Comparison of ENCODE assay signal across 1 cellular context in the genomic region with DNA sequence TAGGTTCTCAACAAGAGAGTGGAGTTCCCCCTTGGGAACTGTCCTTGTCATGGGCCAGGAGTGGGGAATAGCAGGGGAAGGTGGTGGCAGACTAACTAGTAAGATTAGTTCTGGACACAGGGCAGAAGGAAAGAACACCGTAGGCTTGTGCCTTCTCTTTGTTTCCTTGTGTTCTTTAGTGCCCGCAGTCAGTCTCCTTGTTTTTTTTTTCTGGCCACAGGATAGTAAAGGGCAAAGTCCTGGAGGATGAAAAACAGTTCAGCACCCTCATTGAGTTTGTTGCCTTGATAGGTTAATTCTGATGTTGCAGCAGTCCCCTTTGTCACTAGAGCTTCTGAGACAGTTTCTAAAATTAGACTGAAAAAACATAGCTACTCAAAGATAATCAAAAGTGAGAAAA.
TF ChIP-seq lines count a peak whose summit lies in the region.

No MANE protein-coding gene starts in this region.

TF ChIP-seq in HepG2, 621 proteins besides CTCF, POLR2A, EP300 and RAD21 (continues in another document):
- no peak for TF ChIP-seq ZNF687 (CRISPR knock-in tag; IDR thresholded peaks at IDR 0.05)
- TF ChIP-seq SETDB1 (CRISPR knock-in tag; IDR thresholded peaks at IDR 0.05; ENCODE audit: borderline replicate concordance), result no peak
- no peak for TF ChIP-seq ZNF30 (CRISPR knock-in tag; IDR thresholded peaks at IDR 0.05)
- TF ChIP-seq MEIS2 (CRISPR knock-in tag; IDR thresholded peaks at IDR 0.05), result no peak
- no peak for TF ChIP-seq ZNF773 (CRISPR knock-in tag; IDR thresholded peaks at IDR 0.05; ENCODE audit: borderline replicate concordance)
- TF ChIP-seq, protein P1, sequence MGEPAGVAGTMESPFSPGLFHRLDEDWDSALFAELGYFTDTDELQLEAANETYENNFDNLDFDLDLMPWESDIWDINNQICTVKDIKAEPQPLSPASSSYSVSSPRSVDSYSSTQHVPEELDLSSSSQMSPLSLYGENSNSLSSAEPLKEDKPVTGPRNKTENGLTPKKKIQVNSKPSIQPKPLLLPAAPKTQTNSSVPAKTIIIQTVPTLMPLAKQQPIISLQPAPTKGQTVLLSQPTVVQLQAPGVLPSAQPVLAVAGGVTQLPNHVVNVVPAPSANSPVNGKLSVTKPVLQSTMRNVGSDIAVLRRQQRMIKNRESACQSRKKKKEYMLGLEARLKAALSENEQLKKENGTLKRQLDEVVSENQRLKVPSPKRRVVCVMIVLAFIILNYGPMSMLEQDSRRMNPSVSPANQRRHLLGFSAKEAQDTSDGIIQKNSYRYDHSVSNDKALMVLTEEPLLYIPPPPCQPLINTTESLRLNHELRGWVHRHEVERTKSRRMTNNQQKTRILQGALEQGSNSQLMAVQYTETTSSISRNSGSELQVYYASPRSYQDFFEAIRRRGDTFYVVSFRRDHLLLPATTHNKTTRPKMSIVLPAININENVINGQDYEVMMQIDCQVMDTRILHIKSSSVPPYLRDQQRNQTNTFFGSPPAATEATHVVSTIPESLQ (CRISPR knock-in tag; conservative IDR thresholded peaks at IDR 0.05), result no peak
- no peak for TF ChIP-seq ZNF335 (CRISPR knock-in tag; IDR thresholded peaks at IDR 0.05)
- TF ChIP-seq THAP9 (CRISPR knock-in tag; IDR thresholded peaks at IDR 0.05; ENCODE audit: borderline replicate concordance), result no peak
- TF ChIP-seq, protein P2, sequence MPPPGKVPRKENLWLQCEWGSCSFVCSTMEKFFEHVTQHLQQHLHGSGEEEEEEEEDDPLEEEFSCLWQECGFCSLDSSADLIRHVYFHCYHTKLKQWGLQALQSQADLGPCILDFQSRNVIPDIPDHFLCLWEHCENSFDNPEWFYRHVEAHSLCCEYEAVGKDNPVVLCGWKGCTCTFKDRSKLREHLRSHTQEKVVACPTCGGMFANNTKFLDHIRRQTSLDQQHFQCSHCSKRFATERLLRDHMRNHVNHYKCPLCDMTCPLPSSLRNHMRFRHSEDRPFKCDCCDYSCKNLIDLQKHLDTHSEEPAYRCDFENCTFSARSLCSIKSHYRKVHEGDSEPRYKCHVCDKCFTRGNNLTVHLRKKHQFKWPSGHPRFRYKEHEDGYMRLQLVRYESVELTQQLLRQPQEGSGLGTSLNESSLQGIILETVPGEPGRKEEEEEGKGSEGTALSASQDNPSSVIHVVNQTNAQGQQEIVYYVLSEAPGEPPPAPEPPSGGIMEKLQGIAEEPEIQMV (CRISPR knock-in tag; IDR thresholded peaks at IDR 0.05; ENCODE audit: low read depth), result no peak
- no peak for TF ChIP-seq KDM6A (CRISPR knock-in tag; IDR thresholded peaks at IDR 0.05; ENCODE audit: low read depth)
- no peak for TF ChIP-seq ATM (IDR thresholded peaks at IDR 0.05; ENCODE audit: borderline replicate concordance)
- TF ChIP-seq ZNF292 (CRISPR knock-in tag; IDR thresholded peaks at IDR 0.05; ENCODE audit: borderline replicate concordance, low read depth), result no peak
- no peak for TF ChIP-seq SNAPC2 (CRISPR knock-in tag; IDR thresholded peaks at IDR 0.05)
- TF ChIP-seq, protein P3, sequence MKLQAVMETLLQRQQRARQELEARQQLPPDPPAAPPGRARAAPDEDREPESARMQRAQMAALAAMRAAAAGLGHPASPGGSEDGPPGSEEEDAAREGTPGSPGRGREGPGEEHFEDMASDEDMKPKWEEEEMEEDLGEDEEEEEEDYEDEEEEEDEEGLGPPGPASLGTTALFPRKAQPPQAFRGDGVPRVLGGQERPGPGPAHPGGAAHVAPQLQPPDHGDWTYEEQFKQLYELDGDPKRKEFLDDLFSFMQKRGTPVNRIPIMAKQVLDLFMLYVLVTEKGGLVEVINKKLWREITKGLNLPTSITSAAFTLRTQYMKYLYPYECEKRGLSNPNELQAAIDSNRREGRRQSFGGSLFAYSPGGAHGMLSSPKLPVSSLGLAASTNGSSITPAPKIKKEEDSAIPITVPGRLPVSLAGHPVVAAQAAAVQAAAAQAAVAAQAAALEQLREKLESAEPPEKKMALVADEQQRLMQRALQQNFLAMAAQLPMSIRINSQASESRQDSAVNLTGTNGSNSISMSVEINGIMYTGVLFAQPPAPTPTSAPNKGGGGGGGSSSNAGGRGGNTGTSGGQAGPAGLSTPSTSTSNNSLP (IDR thresholded peaks at IDR 0.05; ENCODE audit: low read depth, low read length), result no peak
- TF ChIP-seq SOX5 (CRISPR knock-in tag; IDR thresholded peaks at IDR 0.05; ENCODE audit: borderline replicate concordance), result peak; percentile 57; the same call in 1 of the 2 replicates
- no peak for TF ChIP-seq ZNF607 (CRISPR knock-in tag; IDR thresholded peaks at IDR 0.05; ENCODE audit: borderline replicate concordance)
- no peak for TF ChIP-seq ZSCAN22 (CRISPR knock-in tag; IDR thresholded peaks at IDR 0.05)
- TF ChIP-seq SATB2 (CRISPR knock-in tag; IDR thresholded peaks at IDR 0.05), result no peak
- TF ChIP-seq, protein P4, sequence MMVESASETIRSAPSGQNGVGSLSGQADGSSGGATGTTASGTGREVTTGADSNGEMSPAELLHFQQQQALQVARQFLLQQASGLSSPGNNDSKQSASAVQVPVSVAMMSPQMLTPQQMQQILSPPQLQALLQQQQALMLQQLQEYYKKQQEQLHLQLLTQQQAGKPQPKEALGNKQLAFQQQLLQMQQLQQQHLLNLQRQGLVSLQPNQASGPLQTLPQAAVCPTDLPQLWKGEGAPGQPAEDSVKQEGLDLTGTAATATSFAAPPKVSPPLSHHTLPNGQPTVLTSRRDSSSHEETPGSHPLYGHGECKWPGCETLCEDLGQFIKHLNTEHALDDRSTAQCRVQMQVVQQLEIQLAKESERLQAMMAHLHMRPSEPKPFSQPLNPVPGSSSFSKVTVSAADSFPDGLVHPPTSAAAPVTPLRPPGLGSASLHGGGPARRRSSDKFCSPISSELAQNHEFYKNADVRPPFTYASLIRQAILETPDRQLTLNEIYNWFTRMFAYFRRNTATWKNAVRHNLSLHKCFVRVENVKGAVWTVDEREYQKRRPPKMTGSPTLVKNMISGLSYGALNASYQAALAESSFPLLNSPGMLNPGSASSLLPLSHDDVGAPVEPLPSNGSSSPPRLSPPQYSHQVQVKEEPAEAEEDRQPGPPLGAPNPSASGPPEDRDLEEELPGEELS (CRISPR knock-in tag; IDR thresholded peaks at IDR 0.05), result no peak
- TF ChIP-seq ATF4 (CRISPR knock-in tag; IDR thresholded peaks at IDR 0.05), result no peak
- no peak for TF ChIP-seq ZSCAN30 (CRISPR knock-in tag; IDR thresholded peaks at IDR 0.05)
- no peak for TF ChIP-seq ZNF230 (CRISPR knock-in tag; IDR thresholded peaks at IDR 0.05)
- no peak for TF ChIP-seq ZFY (CRISPR knock-in tag; IDR thresholded peaks at IDR 0.05)
- TF ChIP-seq, protein P5, sequence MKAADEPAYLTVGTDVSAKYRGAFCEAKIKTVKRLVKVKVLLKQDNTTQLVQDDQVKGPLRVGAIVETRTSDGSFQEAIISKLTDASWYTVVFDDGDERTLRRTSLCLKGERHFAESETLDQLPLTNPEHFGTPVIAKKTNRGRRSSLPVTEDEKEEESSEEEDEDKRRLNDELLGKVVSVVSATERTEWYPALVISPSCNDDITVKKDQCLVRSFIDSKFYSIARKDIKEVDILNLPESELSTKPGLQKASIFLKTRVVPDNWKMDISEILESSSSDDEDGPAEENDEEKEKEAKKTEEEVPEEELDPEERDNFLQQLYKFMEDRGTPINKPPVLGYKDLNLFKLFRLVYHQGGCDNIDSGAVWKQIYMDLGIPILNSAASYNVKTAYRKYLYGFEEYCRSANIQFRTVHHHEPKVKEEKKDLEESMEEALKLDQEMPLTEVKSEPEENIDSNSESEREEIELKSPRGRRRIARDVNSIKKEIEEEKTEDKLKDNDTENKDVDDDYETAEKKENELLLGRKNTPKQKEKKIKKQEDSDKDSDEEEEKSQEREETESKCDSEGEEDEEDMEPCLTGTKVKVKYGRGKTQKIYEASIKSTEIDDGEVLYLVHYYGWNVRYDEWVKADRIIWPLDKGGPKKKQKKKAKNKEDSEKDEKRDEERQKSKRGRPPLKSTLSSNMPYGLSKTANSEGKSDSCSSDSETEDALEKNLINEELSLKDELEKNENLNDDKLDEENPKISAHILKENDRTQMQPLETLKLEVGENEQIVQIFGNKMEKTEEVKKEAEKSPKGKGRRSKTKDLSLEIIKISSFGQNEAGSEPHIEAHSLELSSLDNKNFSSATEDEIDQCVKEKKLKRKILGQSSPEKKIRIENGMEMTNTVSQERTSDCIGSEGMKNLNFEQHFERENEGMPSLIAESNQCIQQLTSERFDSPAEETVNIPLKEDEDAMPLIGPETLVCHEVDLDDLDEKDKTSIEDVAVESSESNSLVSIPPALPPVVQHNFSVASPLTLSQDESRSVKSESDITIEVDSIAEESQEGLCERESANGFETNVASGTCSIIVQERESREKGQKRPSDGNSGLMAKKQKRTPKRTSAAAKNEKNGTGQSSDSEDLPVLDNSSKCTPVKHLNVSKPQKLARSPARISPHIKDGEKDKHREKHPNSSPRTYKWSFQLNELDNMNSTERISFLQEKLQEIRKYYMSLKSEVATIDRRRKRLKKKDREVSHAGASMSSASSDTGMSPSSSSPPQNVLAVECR (CRISPR knock-in tag; IDR thresholded peaks at IDR 0.05; ENCODE audit: borderline replicate concordance), result no peak
- peak; percentile 15; the same call in 1 of the 2 replicates for TF ChIP-seq TBX2 (CRISPR knock-in tag; IDR thresholded peaks at IDR 0.05; ENCODE audit: borderline replicate concordance)
- no peak for TF ChIP-seq SMAD1 (CRISPR knock-in tag; IDR thresholded peaks at IDR 0.05; ENCODE audit: borderline replicate concordance, low read depth)
- TF ChIP-seq ZNF747 (CRISPR knock-in tag; IDR thresholded peaks at IDR 0.05; ENCODE audit: borderline replicate concordance), result 0 out of 2 replicates have a peak, but pooled peaks have one; percentile 38
- TF ChIP-seq ZNF883 (CRISPR knock-in tag; IDR thresholded peaks at IDR 0.05; ENCODE audit: not compliant biosample characterization), result no peak
